Comparison of ENCODE assay signal across 23 cellular contexts in the genomic region with DNA sequence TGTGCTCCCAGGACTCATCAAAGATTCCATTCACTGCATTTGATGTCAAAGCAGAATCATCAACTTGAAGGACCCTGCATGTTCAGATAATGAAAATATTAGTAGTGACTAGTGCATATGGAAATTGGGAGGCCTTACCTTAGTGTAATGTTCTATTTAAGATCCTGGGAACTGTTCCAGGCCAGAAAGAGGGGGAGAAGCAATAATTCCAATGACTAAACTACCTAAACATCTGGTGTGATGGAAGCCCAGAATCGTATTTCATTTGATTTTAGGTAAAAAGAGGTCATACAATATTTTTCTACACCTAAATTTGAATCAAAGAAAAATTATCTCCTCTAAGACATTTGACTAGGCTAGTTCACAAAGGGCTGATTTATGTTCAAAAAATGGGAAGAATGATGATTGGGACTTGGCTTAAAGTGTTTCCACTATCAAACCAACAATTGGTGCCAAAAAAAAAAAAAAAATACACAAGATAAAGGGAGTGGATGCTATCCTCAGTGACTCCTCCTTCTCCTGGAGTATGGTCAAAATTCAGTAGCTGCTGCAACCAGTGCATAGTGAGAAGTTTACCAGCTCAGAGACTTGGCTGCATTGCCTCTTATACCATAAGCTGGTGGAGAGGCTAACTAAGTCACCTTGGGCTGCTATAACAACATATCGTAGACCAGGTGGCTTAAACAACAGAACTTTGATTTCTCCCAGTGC.
A peak's percentile ranks its signal among the peaks of the same experiment; 100 is the strongest.
DNase-seq lines count a peak whose midpoint lies in the region; ATAC-seq and TF ChIP-seq lines count a peak whose summit lies in the region.
"Had no signal": no experiment of that assay in that cellular context is flagged by ENCODE, and none has a peak within 500 bp of the region (broad histone marks: within the 10 kb centered on the region; RNA-seq: fewer than 3 reads in every experiment).

No MANE protein-coding gene starts in this region.

- H3K4me1 ChIP-seq in GM23248 (ENCODE audit: insufficient read depth) (peaks cover 4% of the 10 kb centered on the region; the same call in 1 of the 2 replicates), Karpas-422 (ENCODE audit: low read length) (no peaks in the 10 kb centered on the region)
- H3K4me1 ChIP-seq: pancreas had no signal

- H3K27ac ChIP-seq in GM23248 (no peak overlapping the region), Karpas-422 (ENCODE audit: low read length) (no peak overlapping the region)
- H3K27ac ChIP-seq: pancreas had no signal

- no peaks in the 10 kb centered on the region for H3K9me2 ChIP-seq in GM23248 (ENCODE audit: insufficient read depth)
- H3K9me2 ChIP-seq in Karpas-422 (replicated peaks; ENCODE audit: insufficient read depth, low read length), result no peaks in the 10 kb centered on the region

- H3K4me3 ChIP-seq in GM23248 (no peak overlapping the region), choroid plexus epithelial cell (ENCODE audit: low read depth, low read length) (no peak overlapping the region), Karpas-422 (ENCODE audit: low read length) (no peak overlapping the region)
- H3K4me3 ChIP-seq: pancreas had no signal

- H3K9ac ChIP-seq in GM23248, result no peak overlapping the region
- no peak overlapping the region for H3K9ac ChIP-seq in Karpas-422 (ENCODE audit: low read length)

- H3K79me2 ChIP-seq in GM23248 (ENCODE audit: insufficient read depth) (no peaks in the 10 kb centered on the region), Karpas-422 (ENCODE audit: low read length) (no peaks in the 10 kb centered on the region)

- no peak for TF ChIP-seq CTCF in choroid plexus epithelial cell (conservative IDR thresholded peaks at IDR 0.05; ENCODE audit: low read depth, low read length)

- H3K27me3 ChIP-seq in GM23248 (replicated peaks; ENCODE audit: insufficient read depth), result no peaks in the 10 kb centered on the region; the same call in 1 of the 2 replicates
- no peaks in the 10 kb centered on the region for H3K27me3 ChIP-seq in Karpas-422 (ENCODE audit: low read length)
- H3K27me3 ChIP-seq: pancreas had no signal

- DNase-seq in GM23248 (peak; percentile 21), NCI-H446 treated with DMSO at 0.1 percent for 48 hours (lab: John Stamatoyannopoulos, UW) (peak; percentile 3), choroid plexus epithelial cell (ENCODE audit: low read depth) (peak; percentile 55), non-pigmented ciliary epithelial cell (ENCODE audit: low read depth) (peak; percentile 28), left lobe of liver (ENCODE audit: low spot score) (no peak), Karpas-422 (no peak), DMS53 treated with DMSO at 0.1 percent for 48 hours (lab: John Stamatoyannopoulos, UW; ENCODE audit: unreplicated experiment) (no peak)
- DNase-seq in stimulated activated CD4-positive, alpha-beta T cell treated with anti-CD3 and anti-CD28 coated beads, Interleukin-2, amount 100 ng/mL, for 48 hours, result no peak
- DNase-seq: activated CD4-positive, CD25-positive, alpha-beta regulatory T cell treated with anti-CD3 and anti-CD28 coated beads, Interleukin-2, amount 50 U/mL, for 72 hours; activated CD8-positive, alpha-beta T cell treated with anti-CD3 and anti-CD28 coated beads, Interleukin-2, amount 10 ng/mL, durations not matched to agents 7 days and 5 days; amniotic stem cell; C1 segment of cervical spinal cord; cerebellar nuclear complex; effector CD8-positive, alpha-beta T cell; glutamatergic neuron; naive thymus-derived CD4-positive, alpha-beta T cell; NCI-H1436; NCI-H82; pancreas; right cardiac atrium; SHP77 treated with DMSO at 0.1 percent for 48 hours; stimulated activated CD4-positive, alpha-beta T cell treated with anti-CD3 and anti-CD28 coated beads, Interleukin-15, amount 100 ng/mL, for 24 hours; stimulated activated CD8-positive, alpha-beta memory T cell treated with anti-CD3 and anti-CD28 coated beads, Interleukin-4, amount 100 ng/mL, for 48 hours had no signal

- H2AFZ ChIP-seq in GM23248 (no peak overlapping the region), Karpas-422 (ENCODE audit: low read length) (no peak overlapping the region)

- no peak overlapping the region for H3K4me2 ChIP-seq in GM23248 (ENCODE audit: unreplicated experiment)
- H3K4me2 ChIP-seq in Karpas-422 (ENCODE audit: low read depth, low read length, poor library complexity, severe bottlenecking), result no peak overlapping the region

- H3K36me3 ChIP-seq in GM23248 (ENCODE audit: low read depth), result no peaks in the 10 kb centered on the region
- H3K36me3 ChIP-seq in Karpas-422 (ENCODE audit: insufficient read depth, low read length), result no peaks in the 10 kb centered on the region
- H3K36me3 ChIP-seq: pancreas had no signal

- ATAC-seq in left lobe of liver, result no peak
- ATAC-seq: activated CD8-positive, alpha-beta T cell treated with anti-CD3 and anti-CD28 coated beads, Interleukin-2, amount 10 ng/mL, durations not matched to agents 7 days and 5 days; naive thymus-derived CD4-positive, alpha-beta T cell; pancreas had no signal

- H3K9me3 ChIP-seq in GM23248 (ENCODE audit: low read depth), result no peaks in the 10 kb centered on the region
- no peaks in the 10 kb centered on the region for H3K9me3 ChIP-seq in Karpas-422 (ENCODE audit: low read length)
- H3K9me3 ChIP-seq: pancreas had no signal

- H4K20me1 ChIP-seq in GM23248 (ENCODE audit: insufficient read depth) (no peaks in the 10 kb centered on the region), Karpas-422 (ENCODE audit: insufficient read depth, low read depth, low read length) (no peaks in the 10 kb centered on the region)

- in situ Hi-C loops in GM23248 (cut with MboI), result no loop called here

- no peaks in the 10 kb centered on the region for H3F3A ChIP-seq in GM23248 (ENCODE audit: insufficient read depth)

- WGBS in GM23248 (ENCODE audit: low coverage in 1 of 2, low lambda C conversion rate in 2 of 2, missing lambda C conversion rate in 2 of 2), 2 experiments, result 21 to 24% methylated on average over 2 of the region's 2 CpGs

Comparison
In these comparisons a context has a peak if more than half of its experiments do, and no peak if none do; other contexts are left out.
1. DNase-seq: peak in GM23248 (single experiment), NCI-H446 treated with DMSO at 0.1 percent for 48 hours (single experiment), choroid plexus epithelial cell (single experiment) and non-pigmented ciliary epithelial cell (single experiment); none in stimulated activated CD4-positive, alpha-beta T cell treated with anti-CD3 and anti-CD28 coated beads, Interleukin-2, amount 100 ng/mL, for 48 hours (0 of 2), left lobe of liver (single experiment), Karpas-422 (single experiment) and DMS53 treated with DMSO at 0.1 percent for 48 hours (single experiment).